ENCODE assay signal across 17 cellular contexts in genomic region chr12:23576372-23576771, GRCh38.
DNase-seq lines count a peak whose midpoint lies in the region; ATAC-seq, FAIRE-seq and TF ChIP-seq lines count a peak whose summit lies in the region.
"Had no signal": no experiment of that assay in that cellular context is flagged by ENCODE, and none has a peak within 500 bp of the region (broad histone marks: within the 10 kb centered on the region; RNA-seq: fewer than 3 reads in every experiment).

No MANE protein-coding gene starts in this region.

- H3K27me3 Mint-ChIP-seq in H9 (ENCODE audit: low read depth): no peaks in the 10 kb centered on the region
- H3K27me3 Mint-ChIP-seq: naive B cell had no signal

- SMC1A ChIA-PET in GM12878 (lab: Charles Lee; ENCODE audit: uncharacterized antibody, unreplicated experiment): no interaction called here

- H3T11ph ChIP-seq in H9 (ENCODE audit: low read length): no peak overlapping the region

- no peak overlapping the region for H3K4me3 Mint-ChIP-seq in H9
- H3K4me3 Mint-ChIP-seq: activated CD8-positive, alpha-beta T cell treated with anti-CD3 and anti-CD28 coated beads, Interleukin-2, amount 10 ng/mL, durations not matched to agents 7 days and 5 days; naive B cell had no signal

- H3K4me2 ChIP-seq in GM12878 (ENCODE audit: control insufficient read depth, insufficient read depth) (no peak overlapping the region), H9 (ENCODE audit: insufficient read depth, insufficient read length, low read length) (no peak overlapping the region)

- peak overlapping the region in 1 of 3 experiments; percentile 75; a peak in 1 of 7 replicates for H3K27ac Mint-ChIP-seq in H9
- H3K27ac Mint-ChIP-seq: activated CD8-positive, alpha-beta T cell treated with anti-CD3 and anti-CD28 coated beads, Interleukin-2, amount 10 ng/mL, durations not matched to agents 7 days and 5 days; naive B cell had no signal

- intact Hi-C loops in GM12878 (cut with micrococcal nuclease; ENCODE audit: unreplicated experiment): no loop called here

- H2AFZ ChIP-seq in GM12878 (ENCODE audit: control insufficient read depth, low read depth, low read length) (no peak overlapping the region), H9 (ENCODE audit: low read length) (no peak overlapping the region)

- H2AK5ac ChIP-seq in H9 (ENCODE audit: insufficient read length, low read length): no peak overlapping the region

- no peaks in the 10 kb centered on the region for H3K79me2 ChIP-seq in GM12878 (ENCODE audit: control insufficient read depth, insufficient read depth, low read length)
- H3K79me2 ChIP-seq in H9 (ENCODE audit: insufficient read depth, low read length): no peaks in the 10 kb centered on the region

- 7% methylated on average over 2 of the region's 2 CpGs for WGBS in GM12878 (ENCODE audit: insufficient coverage, insufficient replicate concordance, low lambda C conversion rate, missing lambda C conversion rate)
- no CpG with 5 or more reads among the region's 2 CpGs for WGBS in H9 (ENCODE audit: extremely low coverage, insufficient read length, low lambda C conversion rate)

- H3K14ac ChIP-seq in H9 (ENCODE audit: insufficient read depth, low read length): no peak overlapping the region

- peaks cover 6 to 9% of the 10 kb centered on the region in 2 experiments for H3K4me1 Mint-ChIP-seq in H9
- H3K4me1 Mint-ChIP-seq: naive B cell had no signal

- no peak overlapping the region for H2BK20ac ChIP-seq in H9 (ENCODE audit: low read depth, low read length, poor library complexity, severe bottlenecking)

- no peaks in the 10 kb centered on the region for H3K23me2 ChIP-seq in H9 (ENCODE audit: insufficient read length, low read depth, low read length, poor library complexity, severe bottlenecking)

- H2BK5ac ChIP-seq in H9 (ENCODE audit: insufficient read length, low read length): no peak overlapping the region

- no peak overlapping the region for H3K9ac ChIP-seq in GM12878 (ENCODE audit: control insufficient read depth, insufficient read depth, low read length)
- H3K9ac ChIP-seq in H9 (ENCODE audit: extremely low read depth, insufficient read length, low read length): no peak overlapping the region

- POLR2A ChIA-PET in GM12878 (lab: Charles Lee): no interaction called here

- H4K5ac ChIP-seq in H9 (ENCODE audit: insufficient read length, low read depth, low read length): no peak overlapping the region

- DNase-seq in GM12878 (ENCODE audit: low read depth, low spot score) (no peak), cortex of kidney (lab: John Stamatoyannopoulos, UW) (no peak), T1000 (lab: John Stamatoyannopoulos, UW) (no peak), SIG-M5 treated with dmso at 0.1 percent for 504 hours (lab: John Stamatoyannopoulos, UW; ENCODE audit: unreplicated experiment) (no peak), H9 (no peak)
- DNase-seq: activated CD8-positive, alpha-beta T cell treated with anti-CD3 and anti-CD28 coated beads, Interleukin-2, amount 10 ng/mL, durations not matched to agents 7 days and 5 days; activated naive CD4-positive, alpha-beta T cell treated with Interleukin-2 at 50 U/mL for 16 hours; heart left ventricle; naive B cell; NCI-H510A treated with DMSO at 0.1 percent for 48 hours; RPMI8226 had no signal

- in situ Hi-C loops in GM12878 (cut with MboI): no loop called here

- H3K79me1 ChIP-seq in H9 (ENCODE audit: insufficient read depth, low read depth, low read length, poor library complexity, severe bottlenecking): no peaks in the 10 kb centered on the region

- H4K91ac ChIP-seq in H9 (ENCODE audit: insufficient read length, low read depth, low read length): no peak overlapping the region

- no peak overlapping the region for H2BK12ac ChIP-seq in H9 (ENCODE audit: insufficient read length, low read depth, low read length)

- no peak overlapping the region for H3K4me3 ChIP-seq in GM12878
- H3K4me3 ChIP-seq: heart left ventricle had no signal

- no peak overlapping the region for H4K8ac ChIP-seq in H9 (replicated peaks; ENCODE audit: insufficient read length, low read depth, low read length)

- no peak for TF ChIP-seq RAD21 in GM12878 (IDR thresholded peaks at IDR 0.05; ENCODE audit: insufficient read depth, low read depth, low read length)

- no peak overlapping the region for H2BK15ac ChIP-seq in H9 (ENCODE audit: low read depth, low read length)

- TF ChIP-seq EP300 in GM12878 (IDR thresholded peaks at IDR 0.05; ENCODE audit: borderline replicate concordance in 1 of 2, control insufficient read depth in 1 of 2, low read depth in 2 of 2, low read length in 2 of 2): no peak

- H3K4ac ChIP-seq in H9 (ENCODE audit: low read depth, low read length): no peak overlapping the region

- H3K23ac ChIP-seq in H9 (ENCODE audit: insufficient read length, low read depth, low read length): no peak overlapping the region

- no peak overlapping the region for H3K56ac ChIP-seq in H9 (ENCODE audit: insufficient read length, low read depth, low read length)

- no peaks in the 10 kb centered on the region for H3K4me1 ChIP-seq in GM12878 (ENCODE audit: control insufficient read depth, insufficient read depth, low read length)
- no peaks in the 10 kb centered on the region for H3K4me1 ChIP-seq in H9 (ENCODE audit: insufficient read depth, low read length)
- H3K4me1 ChIP-seq: heart left ventricle had no signal

- TF ChIP-seq POLR2A in GM12878 (IDR thresholded peaks at IDR 0.05; ENCODE audit: low read depth, low read length): no peak

- CTCF ChIA-PET in GM12878 (lab: Yijun Ruan, JAX): no interaction called here

- ATAC-seq in GM18909 (IDR thresholded peaks at IDR 0.05; ENCODE audit: poor library complexity, unreplicated experiment) (peak; percentile 82), GM21619 (IDR thresholded peaks at IDR 0.05; ENCODE audit: unreplicated experiment) (peak; percentile 82), HG03095 (IDR thresholded peaks at IDR 0.05; ENCODE audit: unreplicated experiment) (peak; percentile 89), GM12878 (peak; percentile 75)
- ATAC-seq: activated CD8-positive, alpha-beta T cell treated with anti-CD3 and anti-CD28 coated beads, Interleukin-2, amount 10 ng/mL, durations not matched to agents 7 days and 5 days; heart left ventricle; left lobe of liver had no signal

- no TSS peak for BruUV-seq in GM12878 (replicated peaks; lab: Mats Ljungman, UMichigan)

- no peak overlapping the region for H3K18ac ChIP-seq in H9 (ENCODE audit: insufficient read length, low read depth, low read length)

- H3K27me3 ChIP-seq in GM12878 (replicated peaks in 1 of 2; ENCODE audit: control insufficient read depth in 2 of 2, insufficient read depth in 2 of 2, low read length in 1 of 2): no peaks in the 10 kb centered on the region
- H3K27me3 ChIP-seq in H9 (ENCODE audit: insufficient read depth, low read length): no peaks in the 10 kb centered on the region
- H3K27me3 ChIP-seq: heart left ventricle had no signal

- peak; percentile 56 for FAIRE-seq in GM12878 (lab: Jason Lieb, UNC)

- no peaks in the 10 kb centered on the region for H3K9me3 ChIP-seq in GM12878 (replicated peaks; ENCODE audit: control insufficient read depth, insufficient read depth, low read length)
- H3K9me3 ChIP-seq in H9 (ENCODE audit: control insufficient read depth, low read depth, low read length): no peaks in the 10 kb centered on the region
- H3K9me3 ChIP-seq: heart left ventricle had no signal

- TF ChIP-seq CTCF in GM12878 (IDR thresholded peaks at IDR 0.05 in 2 of 3, conservative IDR thresholded peaks at IDR 0.05 in 1 of 3; ENCODE audit: control insufficient read depth in 2 of 3, extremely low read depth in 1 of 3, insufficient read depth in 1 of 3, low read depth in 3 of 3, low read length in 3 of 3) (no peak), H9 (conservative IDR thresholded peaks at IDR 0.05) (no peak)

- H3K36me3 Mint-ChIP-seq in H9 (ENCODE audit: insufficient read depth in 1 of 3, low read depth in 3 of 3): no peaks in the 10 kb centered on the region; a peak in 1 of 7 replicates
- H3K36me3 Mint-ChIP-seq: naive B cell had no signal

- H4K20me1 ChIP-seq in GM12878 (ENCODE audit: control insufficient read depth, insufficient read depth): no peaks in the 10 kb centered on the region
- no peaks in the 10 kb centered on the region for H4K20me1 ChIP-seq in H9 (ENCODE audit: control insufficient read depth, insufficient read depth, insufficient read length)

- RAD21 ChIA-PET in GM12878 (lab: Charles Lee; ENCODE audit: unreplicated experiment): interaction anchor here (0.5 kb wide), 1 partner anchor 39 kb away, joined by 3 read pairs; no protein-coding TSS in a partner anchor

- H3K9me3 Mint-ChIP-seq in H9: no peaks in the 10 kb centered on the region

- H3K27ac ChIP-seq in GM12878 (ENCODE audit: control insufficient read depth, insufficient read depth): no peak overlapping the region
- no peak overlapping the region for H3K27ac ChIP-seq in H9 (ENCODE audit: insufficient read length, low read depth, low read length)
- H3K27ac ChIP-seq: C4-2B, epithelial cell of prostate, heart left ventricle had no signal

- no peaks in the 10 kb centered on the region for H3K36me3 ChIP-seq in GM12878 (ENCODE audit: control insufficient read depth in 2 of 2, insufficient read depth in 2 of 2, low read length in 1 of 2)
- H3K36me3 ChIP-seq: heart left ventricle had no signal

- H2BK120ac ChIP-seq in H9 (ENCODE audit: low read depth, low read length, poor library complexity, severe bottlenecking): no peak overlapping the region

TF ChIP-seq in GM12878, 131 proteins besides CTCF, POLR2A, EP300 and RAD21 (continues in another document):
- TF ChIP-seq RUNX3 (IDR thresholded peaks at IDR 0.05; ENCODE audit: low read length) (no peak), NFIC (IDR thresholded peaks at IDR 0.05; ENCODE audit: low read depth, low read length) (no peak), PBX3 (IDR thresholded peaks at IDR 0.05; ENCODE audit: insufficient replicate concordance, low read depth, low read length) (peak; percentile 55), ATF3 (IDR thresholded peaks at IDR 0.05; ENCODE audit: borderline replicate concordance, extremely low read depth, low read depth, low read length) (no peak), RAD51 (IDR thresholded peaks at IDR 0.05) (peak; percentile 61; the same call in 1 of the 2 replicates), EGR1 (IDR thresholded peaks at IDR 0.05; ENCODE audit: borderline replicate concordance in 1 of 2, low read depth in 2 of 2, low read length in 2 of 2) (no peak), FOS (IDR thresholded peaks at IDR 0.05; ENCODE audit: borderline replicate concordance, extremely low read depth, insufficient read length) (no peak)
